In genomic region chr1:24643362-24644346, GRCh38 we compare ENCODE assay signal across 8 cellular contexts. TPM values are rescaled to one million over a fixed set of nuclear protein-coding genes. Genes with fewer than 3 reads are reported as not detected.
DNase-seq lines count a peak whose midpoint lies in the region; ATAC-seq and TF ChIP-seq lines count a peak whose summit lies in the region.

No MANE protein-coding gene starts in this region.

- no peak for TF ChIP-seq CTCF in BE2C (IDR thresholded peaks at IDR 0.05; ENCODE audit: low read depth, low read length)

- H3K9ac ChIP-seq in SK-N-MC (ENCODE audit: insufficient read length), result peak overlapping the region; percentile 98

- peak; percentile 10 for ATAC-seq in GM18519 (IDR thresholded peaks at IDR 0.05; ENCODE audit: low FRiP score, unreplicated experiment)
- peak; percentile 16 for ATAC-seq in HG03097 (IDR thresholded peaks at IDR 0.05; ENCODE audit: low FRiP score, unreplicated experiment)
- peak; percentile 27 for ATAC-seq in left lobe of liver
- peak; percentile 34 to 39 for ATAC-seq in stimulated activated naive B cell treated with anti-CD40 and anti-IgM and Interleukin-4, amounts not matched to agents 10 μg/mL and 1 μg/mL and 100 μg/mL, for 72 hours (replicated peaks)

- H3K27me3 ChIP-seq in BE2C, result no peaks in the 10 kb centered on the region

- H3K27ac Mint-ChIP-seq in stimulated activated naive B cell treated with anti-CD40 and anti-IgM and Interleukin-4, amounts not matched to agents 10 μg/mL and 1 μg/mL and 100 μg/mL, for 72 hours, result peak overlapping the region; percentile 98

- H3K4me1 ChIP-seq in BE2C, result no peaks in the 10 kb centered on the region

- no peaks in the 10 kb centered on the region for H3K9me3 Mint-ChIP-seq in stimulated activated naive B cell treated with anti-CD40 and anti-IgM and Interleukin-4, amounts not matched to agents 10 μg/mL and 1 μg/mL and 100 μg/mL, for 72 hours

- H3K4me1 Mint-ChIP-seq in stimulated activated naive B cell treated with anti-CD40 and anti-IgM and Interleukin-4, amounts not matched to agents 10 μg/mL and 1 μg/mL and 100 μg/mL, for 72 hours, result peaks cover 12 to 43% of the 10 kb centered on the region in 2 donors

- no peaks in the 10 kb centered on the region for H3K27me3 Mint-ChIP-seq in stimulated activated naive B cell treated with anti-CD40 and anti-IgM and Interleukin-4, amounts not matched to agents 10 μg/mL and 1 μg/mL and 100 μg/mL, for 72 hours

- H3K27ac ChIP-seq in SK-N-MC, result peak overlapping the region; percentile 84
- H3K27ac ChIP-seq in caudate nucleus (ENCODE audit: low read depth, low read length), result peak overlapping the region; percentile 72

- DNase-seq in BE2C, result no peak
- DNase-seq in SK-N-MC (ENCODE audit: low read depth, low spot score), result no peak
- DNase-seq in caudate nucleus (lab: John Stamatoyannopoulos, UW), result peak in 4 of 61 donors; percentile 35 to 62 (median 46)
- peak; percentile 68 for DNase-seq in left lobe of liver (ENCODE audit: low spot score)
- DNase-seq in stimulated activated naive B cell treated with anti-CD40 and anti-IgM and Interleukin-4, amounts not matched to agents 10 μg/mL and 1 μg/mL and 100 μg/mL, for 72 hours, result peak; percentile 59
- no peak for DNase-seq in GF-D8 (lab: John Stamatoyannopoulos, UW)

- H3K9me3 ChIP-seq in BE2C (no peaks in the 10 kb centered on the region), SK-N-MC (ENCODE audit: low read depth, low read length) (no peaks in the 10 kb centered on the region)

- H3K4me3 ChIP-seq in BE2C (ENCODE audit: low read depth, low read length) (peak overlapping the region; percentile 86), SK-N-MC (peak overlapping the region; percentile 96)

- H3K4me3 Mint-ChIP-seq in stimulated activated naive B cell treated with anti-CD40 and anti-IgM and Interleukin-4, amounts not matched to agents 10 μg/mL and 1 μg/mL and 100 μg/mL, for 72 hours, result peak overlapping the region; percentile 90 to 93

- peaks cover 32% of the 10 kb centered on the region for H3K36me3 ChIP-seq in BE2C
- H3K36me3 ChIP-seq in SK-N-MC (ENCODE audit: insufficient read depth, low read length), result peaks cover 38% of the 10 kb centered on the region

- peaks cover 18 to 36% of the 10 kb centered on the region in 2 donors for H3K36me3 Mint-ChIP-seq in stimulated activated naive B cell treated with anti-CD40 and anti-IgM and Interleukin-4, amounts not matched to agents 10 μg/mL and 1 μg/mL and 100 μg/mL, for 72 hours

RNA-seq across cellular contexts. Expression of gene SRRM1, which starts 0.6 kb away (rescaled TPM):
- 41.5 TPM for polyA plus RNA-seq in BE2C (2012; ENCODE audit: insufficient read depth, insufficient read length, low read depth)
- total RNA-seq in left lobe of liver, result 43.7 TPM

Comparison
In these comparisons a context has a peak if more than half of its experiments do, and no peak if none do; other contexts are left out.
1. DNase-seq: peak in left lobe of liver (single experiment) and stimulated activated naive B cell treated with anti-CD40 and anti-IgM and Interleukin-4, amounts not matched to agents 10 μg/mL and 1 μg/mL and 100 μg/mL, for 72 hours (single experiment); none in BE2C (single experiment), SK-N-MC (single experiment) and GF-D8 (single experiment).
2. Peak in every context shown above with its lines, with median percentiles within 50 percentile points of each other: ATAC-seq.